12 cellular contexts compared by ENCODE assay signal in genomic region chr3:52443791-52444687, GRCh38. TPM values are rescaled to one million over a fixed set of nuclear protein-coding genes. Genes with fewer than 3 reads are reported as not detected.
DNase-seq lines count a peak whose midpoint lies in the region; ATAC-seq and TF ChIP-seq lines count a peak whose summit lies in the region.
"Had no signal": no experiment of that assay in that cellular context is flagged by ENCODE, and none has a peak within 500 bp of the region (broad histone marks: within the 10 kb centered on the region; RNA-seq: fewer than 3 reads in every experiment).

No MANE protein-coding gene starts in this region.

- POLR2A ChIA-PET in HCT116 (lab: Charles Lee): no interaction called here

- TF ChIP-seq POLR2A in HCT116 (IDR thresholded peaks at IDR 0.05; ENCODE audit: borderline replicate concordance, extremely low read depth, insufficient read depth, insufficient read length) (no peak), stomach (IDR thresholded peaks at IDR 0.05) (no peak)

- intact Hi-C loops in HCT116 (cut with micrococcal nuclease) (no loop called here), stomach (cut with DNase I; ENCODE audit: low total_unique reads) (no loop called here)

- H3K79me2 ChIP-seq in HCT116 (ENCODE audit: insufficient read depth, low read length): no peaks in the 10 kb centered on the region
- H3K79me2 ChIP-seq in OCI-LY1 (ENCODE audit: insufficient read depth, low read length): no peaks in the 10 kb centered on the region

- CTCF ChIA-PET in HCT116 (lab: Charles Lee): no interaction called here

- 80 to 90% (median 90%) methylated on average over 24 to 25 of the region's 25 CpGs for WGBS in stomach, 5 donors

- TF ChIP-seq RAD21 in HCT116 (IDR thresholded peaks at IDR 0.05; ENCODE audit: low read depth): no peak

- no peak for DNase-seq in HCT116 (ENCODE audit: low read depth, low spot score)
- no peak for DNase-seq in right atrium auricular region (ENCODE audit: low spot score)
- DNase-seq in stomach: no peak
- DNase-seq in activated naive CD4-positive, alpha-beta T cell treated with anti-CD3 and anti-CD28 coated beads, Interleukin-2, amount 50 U/mL, for 16 hours: no peak
- no peak for DNase-seq in DMS53 (lab: John Stamatoyannopoulos, UW)
- DNase-seq in NCI-H1105 (lab: John Stamatoyannopoulos, UW): no peak

- H3K9me2 ChIP-seq in HCT116 (ENCODE audit: insufficient read depth) (no peaks in the 10 kb centered on the region), OCI-LY1 (ENCODE audit: low read depth, low read length) (no peaks in the 10 kb centered on the region)

- peak overlapping the region; percentile 65 for H3K9ac ChIP-seq in HCT116 (ENCODE audit: low read length)
- no peak overlapping the region for H3K9ac ChIP-seq in OCI-LY1 (ENCODE audit: low read length)

- no peaks in the 10 kb centered on the region for H3F3A ChIP-seq in OCI-LY1 (ENCODE audit: insufficient read depth, low read length)

- TF ChIP-seq CTCF in HCT116 (IDR thresholded peaks at IDR 0.05 in 2 of 3, conservative IDR thresholded peaks at IDR 0.05 in 1 of 3; ENCODE audit: borderline replicate concordance in 1 of 3, insufficient read depth in 1 of 3, low read depth in 2 of 3, low read length in 2 of 3): no peak
- no peak for TF ChIP-seq CTCF in OCI-LY1 (IDR thresholded peaks at IDR 0.05; ENCODE audit: low read length)
- no peak for TF ChIP-seq CTCF in right atrium auricular region (IDR thresholded peaks at IDR 0.05)
- TF ChIP-seq CTCF in stomach (IDR thresholded peaks at IDR 0.05): no peak

- H3K9me3 ChIP-seq in HCT116 (ENCODE audit: control insufficient read depth in 1 of 2, insufficient read depth in 1 of 2, low read depth in 1 of 2, low read length in 2 of 2) (no peaks in the 10 kb centered on the region), OCI-LY1 (ENCODE audit: low read length) (no peaks in the 10 kb centered on the region), right atrium auricular region (no peaks in the 10 kb centered on the region), stomach (no peaks in the 10 kb centered on the region)

- H3K4me2 ChIP-seq in HCT116 (ENCODE audit: low read length) (peak overlapping the region; percentile 82), OCI-LY1 (ENCODE audit: low read length) (peak overlapping the region; percentile 26; the same call in 1 of the 2 replicates)

- H3K27me3 ChIP-seq in HCT116 (ENCODE audit: insufficient read depth, low read length) (no peaks in the 10 kb centered on the region), OCI-LY1 (ENCODE audit: insufficient read depth, low read length) (peaks cover 10% of the 10 kb centered on the region; the same call in 1 of the 2 replicates), right atrium auricular region (no peaks in the 10 kb centered on the region), stomach (no peaks in the 10 kb centered on the region)

- H3K27ac ChIP-seq in HCT116 (ENCODE audit: low read depth, low read length): peak overlapping the region; percentile 55; the same call in 1 of the 2 replicates
- H3K27ac ChIP-seq in OCI-LY1 (ENCODE audit: low read depth, low read length, poor library complexity, severe bottlenecking): no peak overlapping the region
- no peak overlapping the region for H3K27ac ChIP-seq in right atrium auricular region
- H3K27ac ChIP-seq in stomach: no peak overlapping the region
- H3K27ac ChIP-seq: RWPE1 had no signal

- no peaks in the 10 kb centered on the region for H3K36me3 ChIP-seq in HCT116 (ENCODE audit: control insufficient read depth in 1 of 2, insufficient read depth in 2 of 2, low read length in 2 of 2)
- H3K36me3 ChIP-seq in OCI-LY1 (ENCODE audit: insufficient read depth, low read length): no peaks in the 10 kb centered on the region
- no peaks in the 10 kb centered on the region for H3K36me3 ChIP-seq in right atrium auricular region
- H3K36me3 ChIP-seq in stomach: no peaks in the 10 kb centered on the region

- no peak for ATAC-seq in HCT116

- H2AFZ ChIP-seq in HCT116 (ENCODE audit: low read depth, low read length, poor library complexity, severe bottlenecking): no peak overlapping the region
- no peak overlapping the region for H2AFZ ChIP-seq in OCI-LY1 (ENCODE audit: low read length)

- H3K4me1 ChIP-seq in HCT116 (ENCODE audit: control insufficient read depth in 1 of 2, insufficient read depth in 2 of 2, low read length in 2 of 2) (peaks cover 2 to 17% of the 10 kb centered on the region in 2 experiments; a peak in 3 of 4 replicates), OCI-LY1 (ENCODE audit: insufficient read depth, low read length, severe bottlenecking) (peaks cover 11% of the 10 kb centered on the region), right atrium auricular region (peaks cover 0 to 25% of the 10 kb centered on the region in 2 donors), stomach (peaks cover 0 to 18% (median 13%) of the 10 kb centered on the region in 4 donors)

- H3K4me3 ChIP-seq in HCT116 (replicated peaks in 1 of 2; ENCODE audit: low read depth in 1 of 2, low read length in 2 of 2) (peak overlapping the region; percentile 46 to 55), OCI-LY1 (ENCODE audit: low read depth, low read length, poor library complexity, severe bottlenecking) (peak overlapping the region; percentile 22), right atrium auricular region (peak overlapping the region; percentile 20 to 42), stomach (peak overlapping the region; percentile 2 to 37 (median 24))

- RAD21 ChIA-PET in HCT116 (lab: Charles Lee; ENCODE audit: low non-redundant PET in 1 of 2, low total read pairs in 2 of 2, uncharacterized antibody in 2 of 2, unreplicated experiment in 2 of 2): interaction anchor here in 1 of 2 experiments (0.9 kb wide), 1 partner anchor 55 kb away, joined by 4 read pairs; no protein-coding TSS in a partner anchor

- H4K20me1 ChIP-seq in HCT116 (ENCODE audit: insufficient read depth) (no peaks in the 10 kb centered on the region), OCI-LY1 (ENCODE audit: insufficient read depth, low read length) (no peaks in the 10 kb centered on the region)

- BruUV-seq in HCT116 (replicated peaks; lab: Mats Ljungman, UMichigan): TSS peak; percentile 81

- no peak for TF ChIP-seq EP300 in stomach (IDR thresholded peaks at IDR 0.05)

TF ChIP-seq in HCT116, 20 proteins besides CTCF, POLR2A, EP300 and RAD21:
- TF ChIP-seq ZFX (IDR thresholded peaks at IDR 0.05) (no peak), TCF7L2 (IDR thresholded peaks at IDR 0.05; ENCODE audit: borderline replicate concordance, extremely low read depth, insufficient read depth, insufficient read length) (no peak), CEBPB (IDR thresholded peaks at IDR 0.05; ENCODE audit: low read depth) (no peak), JUND (IDR thresholded peaks at IDR 0.05) (no peak), FOSL1 (IDR thresholded peaks at IDR 0.05; ENCODE audit: low read depth) (no peak), POLR2AphosphoS5 (IDR thresholded peaks at IDR 0.05; ENCODE audit: low read depth, low read length) (no peak)

RNA-seq across cellular contexts. Expression of gene SEMA3G, which starts 0.9 kb away (rescaled TPM):
- 4.2 TPM for total RNA-seq in HCT116 (2021; ENCODE audit: unreplicated experiment)
- 1.3 and 1.4 TPM in 2 replicates for polyA plus RNA-seq in HCT116 (2012)
- 10 to 100 TPM; 11.8 to 12.6 TPM for total RNA-seq in right atrium auricular region
- total RNA-seq in stomach: 1 to 10 TPM in 3 of 5 donors, under 1 TPM in 2; under 0.01 to 9.6 (median 1.7) TPM
- polyA plus RNA-seq in stomach: 1 to 10 TPM; 1.4 to 2.3 (median 1.9) TPM
- total RNA-seq: osteoblast; T-helper 1 cell treated with Interleukin-12 subunit alpha and Interleukin-12 subunit beta and Interleukin-4 antibody, amounts not matched to agents 30 ng/mL and 1 ng/mL, for 36 hours had no signal
- polyA plus RNA-seq: immature natural killer cell had no signal

RNA-seq across cellular contexts. Expression of gene TNNC1, which starts 9.8 kb away (rescaled TPM):
- total RNA-seq in HCT116 (2021; ENCODE audit: unreplicated experiment) (2.2 TPM), right atrium auricular region (1,000 to 10,000 TPM; 4,697 to 8,249 TPM), stomach (1 to 10 TPM in 2 of 5 donors, not detected in 3; 3.1 to 6.5 TPM)
- 6.1 and 7.1 TPM in 2 replicates for polyA plus RNA-seq in HCT116 (2012)
- 10 to 100 TPM in 2 of 3 donors, 1 to 10 TPM in 1; 4.9 to 41.1 (median 20.3) TPM for polyA plus RNA-seq in stomach
- total RNA-seq: Daoy had no signal
- polyA plus RNA-seq: immature natural killer cell had no signal

RNA-seq across cellular contexts. Expression of gene NISCH, which starts 11.4 kb away (rescaled TPM):
- total RNA-seq in HCT116 (2021; ENCODE audit: unreplicated experiment) (72.8 TPM), right atrium auricular region (10 to 100 TPM; 29.2 to 49.6 TPM), stomach (100 to 1,000 TPM in 3 of 5 donors, 10 to 100 TPM in 2; 68.5 to 456 (median 147) TPM)
- polyA plus RNA-seq in HCT116 (2012): 54.7 and 58.3 TPM in 2 replicates
- polyA plus RNA-seq in stomach: 10 to 100 TPM; 18.3 to 36.4 (median 19.9) TPM

RNA-seq across cellular contexts. Expression of gene PHF7, which starts 33.6 kb away (rescaled TPM):
- total RNA-seq in HCT116 (2021; ENCODE audit: unreplicated experiment) (10.0 TPM), right atrium auricular region (10 to 100 TPM; 10.1 to 17.6 TPM), stomach (10 to 100 TPM; 11.4 to 53.3 (median 15.2) TPM)
- polyA plus RNA-seq in HCT116 (2012): 6.1 and 9.1 TPM in 2 replicates
- polyA plus RNA-seq in stomach: 10 to 100 TPM in 1 of 3 donors, 1 to 10 TPM in 2; 3.7 to 10.2 (median 4.1) TPM

RNA-seq across cellular contexts. Expression of gene BAP1, which starts 34.2 kb away (rescaled TPM):
- 72.0 TPM for total RNA-seq in HCT116 (2021; ENCODE audit: unreplicated experiment)
- polyA plus RNA-seq in HCT116 (2012): 47.3 and 50.3 TPM in 2 replicates
- 10 to 100 TPM; 38.8 to 53.9 TPM for total RNA-seq in right atrium auricular region
- total RNA-seq in stomach: 100 to 1,000 TPM in 1 of 5 donors, 10 to 100 TPM in 4; 49.4 to 137 (median 66.8) TPM
- 10 to 100 TPM; 50.3 to 68.1 (median 52.4) TPM for polyA plus RNA-seq in stomach

Comparison
In these comparisons a context has a peak if more than half of its experiments do, and no peak if none do; other contexts are left out.
1. RNA of gene TNNC1, which starts 9.8 kb away (total RNA-seq): 4,697 to 8,249 TPM in right atrium auricular region; 2.2 TPM in HCT116 (single experiment) and 3.1 to 6.5 TPM in stomach; every median in the first group is over 100 times any median in the second.
2. Peak in every context shown above with its lines, with median percentiles within 50 percentile points of each other: H3K4me3 ChIP-seq.